Comparison of ENCODE assay signal across 8 cellular contexts in genomic region chr1:116668277-116668676, GRCh38. TPM values are rescaled to one million over a fixed set of nuclear protein-coding genes. Genes with fewer than 3 reads are reported as not detected.
DNase-seq lines count a peak whose midpoint lies in the region; ATAC-seq and TF ChIP-seq lines count a peak whose summit lies in the region.

No MANE protein-coding gene starts in this region.

- peaks cover 0 to 31% (median 9%) of the 10 kb centered on the region in 3 donors for H3K27me3 ChIP-seq in stomach

- no peaks in the 10 kb centered on the region for H3K36me3 Mint-ChIP-seq in activated naive CD4-positive, alpha-beta T cell treated with anti-CD3 and anti-CD28 coated beads for 36 hours (ENCODE audit: low read depth)
- H3K36me3 Mint-ChIP-seq in activated T-helper 1 cell treated with anti-CD3 and anti-CD28 coated beads, Interleukin-12 subunit alpha, Interleukin-12 subunit beta, Interleukin-2, Interleukin-4 antibody, amounts not matched to agents 30 ng/mL and 10 ng/mL and 1 ng/mL, durations not matched to agents 14 hours and 24 hours and 36 hours (ENCODE audit: low read depth) = no peaks in the 10 kb centered on the region

- peak overlapping the region; percentile 61 for H3K4me3 Mint-ChIP-seq in activated naive CD4-positive, alpha-beta T cell treated with anti-CD3 and anti-CD28 coated beads for 36 hours
- H3K4me3 Mint-ChIP-seq in activated T-helper 1 cell treated with anti-CD3 and anti-CD28 coated beads, Interleukin-12 subunit alpha, Interleukin-12 subunit beta, Interleukin-2, Interleukin-4 antibody, amounts not matched to agents 30 ng/mL and 10 ng/mL and 1 ng/mL, durations not matched to agents 14 hours and 24 hours and 36 hours = peak overlapping the region; percentile 74

- no peak for TF ChIP-seq POLR2A in stomach (IDR thresholded peaks at IDR 0.05)

- peaks cover 3% of the 10 kb centered on the region for H3K4me1 Mint-ChIP-seq in activated naive CD4-positive, alpha-beta T cell treated with anti-CD3 and anti-CD28 coated beads for 36 hours (ENCODE audit: low read depth)
- peaks cover 12% of the 10 kb centered on the region for H3K4me1 Mint-ChIP-seq in activated T-helper 1 cell treated with anti-CD3 and anti-CD28 coated beads, Interleukin-12 subunit alpha, Interleukin-12 subunit beta, Interleukin-2, Interleukin-4 antibody, amounts not matched to agents 30 ng/mL and 10 ng/mL and 1 ng/mL, durations not matched to agents 14 hours and 24 hours and 36 hours (ENCODE audit: low read depth)

- H3K27ac Mint-ChIP-seq in activated naive CD4-positive, alpha-beta T cell treated with anti-CD3 and anti-CD28 coated beads for 36 hours = no peak overlapping the region
- no peak overlapping the region for H3K27ac Mint-ChIP-seq in activated T-helper 1 cell treated with anti-CD3 and anti-CD28 coated beads, Interleukin-12 subunit alpha, Interleukin-12 subunit beta, Interleukin-2, Interleukin-4 antibody, amounts not matched to agents 30 ng/mL and 10 ng/mL and 1 ng/mL, durations not matched to agents 14 hours and 24 hours and 36 hours

- H3K4me3 ChIP-seq in iPS-18c (ENCODE audit: insufficient read depth, low read depth, low read length) (peak overlapping the region; percentile 84; the same call in 1 of the 2 replicates), stomach (no peak overlapping the region)

- no peak for TF ChIP-seq EP300 in stomach (IDR thresholded peaks at IDR 0.05)

- H3K9me3 Mint-ChIP-seq in activated naive CD4-positive, alpha-beta T cell treated with anti-CD3 and anti-CD28 coated beads for 36 hours = no peaks in the 10 kb centered on the region
- H3K9me3 Mint-ChIP-seq in activated T-helper 1 cell treated with anti-CD3 and anti-CD28 coated beads, Interleukin-12 subunit alpha, Interleukin-12 subunit beta, Interleukin-2, Interleukin-4 antibody, amounts not matched to agents 30 ng/mL and 10 ng/mL and 1 ng/mL, durations not matched to agents 14 hours and 24 hours and 36 hours = no peaks in the 10 kb centered on the region

- no peak for TF ChIP-seq CTCF in stomach (IDR thresholded peaks at IDR 0.05)

- DNase-seq in activated naive CD4-positive, alpha-beta T cell treated with anti-CD3 and anti-CD28 coated beads for 36 hours = no peak
- DNase-seq in activated naive CD4-positive, alpha-beta T cell treated with Interleukin-2 at 50 U/mL for 16 hours = no peak
- no peak for DNase-seq in activated T-helper 1 cell treated with anti-CD3 and anti-CD28 coated beads, Interleukin-12 subunit alpha, Interleukin-12 subunit beta, Interleukin-2, Interleukin-4 antibody, amounts not matched to agents 30 ng/mL and 10 ng/mL and 1 ng/mL, durations not matched to agents 14 hours and 24 hours and 36 hours (ENCODE audit: low spot score)
- DNase-seq in stomach = no peak

- H3K27ac ChIP-seq in stomach = peak overlapping the region in 3 of 5 donors; percentile 73 to 85 (median 81)

- ATAC-seq in GM18870 (IDR thresholded peaks at IDR 0.05; ENCODE audit: unreplicated experiment) (no peak), GM19351 (IDR thresholded peaks at IDR 0.05; ENCODE audit: unreplicated experiment) (no peak), HG03139 (IDR thresholded peaks at IDR 0.05; ENCODE audit: unreplicated experiment) (no peak)

- CTCF ChIA-PET in activated naive CD4-positive, alpha-beta T cell treated with anti-CD3 and anti-CD28 coated beads for 36 hours (lab: Charles Lee) = interaction anchor here (0.6 to 1.3 kb wide), 2 partner anchors 56 to 94 kb away, joined by 3 to 4 read pairs; no protein-coding TSS in a partner anchor

- H3K36me3 ChIP-seq in stomach = no peaks in the 10 kb centered on the region

- peaks cover 45% of the 10 kb centered on the region for H3K27me3 Mint-ChIP-seq in activated naive CD4-positive, alpha-beta T cell treated with anti-CD3 and anti-CD28 coated beads for 36 hours (ENCODE audit: low read depth)
- H3K27me3 Mint-ChIP-seq in activated T-helper 1 cell treated with anti-CD3 and anti-CD28 coated beads, Interleukin-12 subunit alpha, Interleukin-12 subunit beta, Interleukin-2, Interleukin-4 antibody, amounts not matched to agents 30 ng/mL and 10 ng/mL and 1 ng/mL, durations not matched to agents 14 hours and 24 hours and 36 hours (ENCODE audit: insufficient read depth) = peaks cover 62% of the 10 kb centered on the region

- WGBS in stomach, 5 donors = 85 to 90% (median 87%) methylated on average over 7 of the region's 7 CpGs

- no peaks in the 10 kb centered on the region for H3K9me3 ChIP-seq in iPS-18c (ENCODE audit: control insufficient read depth, insufficient read depth, low read length)
- H3K9me3 ChIP-seq in stomach = no peaks in the 10 kb centered on the region

- intact Hi-C loops in activated naive CD4-positive, alpha-beta T cell treated with anti-CD3 and anti-CD28 coated beads for 36 hours (cut with micrococcal nuclease) = loop anchor here (5.0 kb wide), 1 partner anchor 149 kb away; no protein-coding TSS in a partner anchor
- intact Hi-C loops in activated T-helper 1 cell treated with anti-CD3 and anti-CD28 coated beads, Interleukin-12 subunit alpha, Interleukin-12 subunit beta, Interleukin-2, Interleukin-4 antibody, amounts not matched to agents 30 ng/mL and 10 ng/mL and 1 ng/mL, durations not matched to agents 14 hours and 24 hours and 36 hours (cut with micrococcal nuclease) = no loop called here
- intact Hi-C loops in stomach (cut with DNase I; ENCODE audit: low total_unique reads) = no loop called here

- H3K4me1 ChIP-seq in stomach = peaks cover 10 to 41% (median 19%) of the 10 kb centered on the region in 4 donors

RNA-seq across cellular contexts. Expression of gene IGSF3, which starts 0.7 kb away (rescaled TPM):
- under 1 TPM; 0.81 to 0.96 TPM for total RNA-seq in activated naive CD4-positive, alpha-beta T cell treated with anti-CD3 and anti-CD28 coated beads for 36 hours
- 1.7 TPM in 2 replicates for total RNA-seq in activated T-helper 1 cell treated with anti-CD3 and anti-CD28 coated beads, Interleukin-12 subunit alpha, Interleukin-12 subunit beta, Interleukin-2, Interleukin-4 antibody, amounts not matched to agents 30 ng/mL and 10 ng/mL and 1 ng/mL, durations not matched to agents 14 hours and 24 hours and 36 hours
- total RNA-seq in stomach = 10 to 100 TPM; 18.1 to 31.6 (median 25.7) TPM
- 1 to 10 TPM; 1.7 to 6.2 (median 2.7) TPM for polyA plus RNA-seq in stomach
